Comparison of ENCODE assay signal across 21 cellular contexts in genomic region chr3:188440563-188440962, GRCh38.
A peak's percentile ranks its signal among the peaks of the same experiment; 100 is the strongest.
DNase-seq lines count a peak whose midpoint lies in the region; ATAC-seq and TF ChIP-seq lines count a peak whose summit lies in the region.
"Had no signal": no experiment of that assay in that cellular context is flagged by ENCODE, and none has a peak within 500 bp of the region (broad histone marks: within the 10 kb centered on the region; RNA-seq: fewer than 3 reads in every experiment).

No MANE protein-coding gene starts in this region.

- H4K20me1 ChIP-seq in BLaER1, result no peaks in the 10 kb centered on the region
- no peaks in the 10 kb centered on the region for H4K20me1 ChIP-seq in OCI-LY3 (ENCODE audit: insufficient read depth, low read length)

- H2AFZ ChIP-seq in OCI-LY3 (ENCODE audit: low read depth, low read length), result no peak overlapping the region

- no peaks in the 10 kb centered on the region for H3K27me3 Mint-ChIP-seq in activated naive CD8-positive, alpha-beta T cell treated with anti-CD3 and anti-CD28 coated beads, Interleukin-2, amount 50 U/mL, for 24 hours
- no peaks in the 10 kb centered on the region for H3K27me3 Mint-ChIP-seq in natural killer cell treated with Interleukin-12 subunit alpha and Interleukin-12 subunit beta and Interleukin-15 and Interleukin-18, amount 100 ng/mL, for 72 hours

- H3K36me3 ChIP-seq in BLaER1, result peaks cover 17% of the 10 kb centered on the region; the same call in 1 of the 2 replicates
- no peaks in the 10 kb centered on the region for H3K36me3 ChIP-seq in OCI-LY3 (replicated peaks; ENCODE audit: low read depth, low read length)
- H3K36me3 ChIP-seq: tibial nerve had no signal

- H3K9me3 Mint-ChIP-seq in activated naive CD8-positive, alpha-beta T cell treated with anti-CD3 and anti-CD28 coated beads, Interleukin-2, amount 50 U/mL, for 24 hours, result peaks cover 13% of the 10 kb centered on the region
- peaks cover 3% of the 10 kb centered on the region for H3K9me3 Mint-ChIP-seq in natural killer cell treated with Interleukin-12 subunit alpha and Interleukin-12 subunit beta and Interleukin-15 and Interleukin-18, amount 100 ng/mL, for 72 hours

- no peaks in the 10 kb centered on the region for H3K79me2 ChIP-seq in OCI-LY3 (ENCODE audit: low read length)

- H3K4me2 ChIP-seq in BLaER1, result peak overlapping the region; percentile 78
- H3K4me2 ChIP-seq in OCI-LY3 (ENCODE audit: low read length), result peak overlapping the region; percentile 66

- no peak overlapping the region for H3K9ac ChIP-seq in BLaER1
- H3K9ac ChIP-seq in OCI-LY3 (ENCODE audit: low read length), result peak overlapping the region; percentile 71

- H3K4me3 ChIP-seq in BLaER1 (no peak overlapping the region), OCI-LY3 (ENCODE audit: low read length) (no peak overlapping the region)
- H3K4me3 ChIP-seq: psoas muscle, tibial nerve had no signal

- no peak overlapping the region for H3K4me3 Mint-ChIP-seq in activated naive CD8-positive, alpha-beta T cell treated with anti-CD3 and anti-CD28 coated beads, Interleukin-2, amount 50 U/mL, for 24 hours
- peak overlapping the region; percentile 36 for H3K4me3 Mint-ChIP-seq in natural killer cell treated with Interleukin-12 subunit alpha and Interleukin-12 subunit beta and Interleukin-15 and Interleukin-18, amount 100 ng/mL, for 72 hours

- H3K27me3 ChIP-seq in BLaER1 (no peaks in the 10 kb centered on the region), OCI-LY3 (ENCODE audit: low read depth, low read length) (no peaks in the 10 kb centered on the region)
- H3K27me3 ChIP-seq: tibial nerve had no signal

- H3K9me3 ChIP-seq in BLaER1 (peaks cover 32% of the 10 kb centered on the region; the same call in 1 of the 2 replicates), OCI-LY3 (ENCODE audit: insufficient read depth, low read length) (no peaks in the 10 kb centered on the region)
- H3K9me3 ChIP-seq: psoas muscle, tibial nerve had no signal

- peak; percentile 76 for ATAC-seq in activated naive CD8-positive, alpha-beta T cell treated with anti-CD3 and anti-CD28 coated beads, Interleukin-2, amount 50 U/mL, for 24 hours
- no peak for ATAC-seq in natural killer cell treated with Interleukin-12 subunit alpha and Interleukin-12 subunit beta and Interleukin-15 and Interleukin-18, amount 100 ng/mL, for 72 hours
- ATAC-seq in GM21381 (IDR thresholded peaks at IDR 0.05; ENCODE audit: unreplicated experiment), result no peak
- ATAC-seq: HCT116, psoas muscle, SK-N-SH treated with all-trans-retinoic acid at 6 μM for 48 hours had no signal

- H3K27ac ChIP-seq in BLaER1, result peak overlapping the region; percentile 11; the same call in 1 of the 2 replicates
- peak overlapping the region; percentile 92 for H3K27ac ChIP-seq in OCI-LY3 (ENCODE audit: low read length)
- H3K27ac ChIP-seq: psoas muscle, tibial nerve had no signal

- H3K4me1 ChIP-seq in BLaER1 (peaks cover 63% of the 10 kb centered on the region), OCI-LY3 (ENCODE audit: low read length) (peaks cover 70% of the 10 kb centered on the region)

- peak overlapping the region; percentile 89 for H3K27ac Mint-ChIP-seq in activated naive CD8-positive, alpha-beta T cell treated with anti-CD3 and anti-CD28 coated beads, Interleukin-2, amount 50 U/mL, for 24 hours
- H3K27ac Mint-ChIP-seq in natural killer cell treated with Interleukin-12 subunit alpha and Interleukin-12 subunit beta and Interleukin-15 and Interleukin-18, amount 100 ng/mL, for 72 hours, result peak overlapping the region; percentile 92 to 98

- peaks cover 83% of the 10 kb centered on the region for H3K4me1 Mint-ChIP-seq in activated naive CD8-positive, alpha-beta T cell treated with anti-CD3 and anti-CD28 coated beads, Interleukin-2, amount 50 U/mL, for 24 hours
- peaks cover 68 to 70% of the 10 kb centered on the region in 2 donors for H3K4me1 Mint-ChIP-seq in natural killer cell treated with Interleukin-12 subunit alpha and Interleukin-12 subunit beta and Interleukin-15 and Interleukin-18, amount 100 ng/mL, for 72 hours (ENCODE audit: low read depth in 2 of 2)

- H3K36me3 Mint-ChIP-seq in activated naive CD8-positive, alpha-beta T cell treated with anti-CD3 and anti-CD28 coated beads, Interleukin-2, amount 50 U/mL, for 24 hours (ENCODE audit: low read depth), result peaks cover 16% of the 10 kb centered on the region
- peaks cover 10% of the 10 kb centered on the region for H3K36me3 Mint-ChIP-seq in natural killer cell treated with Interleukin-12 subunit alpha and Interleukin-12 subunit beta and Interleukin-15 and Interleukin-18, amount 100 ng/mL, for 72 hours

- no peak for DNase-seq in activated naive CD8-positive, alpha-beta T cell treated with anti-CD3 and anti-CD28 coated beads, Interleukin-2, amount 50 U/mL, for 24 hours
- no peak for DNase-seq in natural killer cell treated with Interleukin-12 subunit alpha and Interleukin-12 subunit beta and Interleukin-15 and Interleukin-18, amount 100 ng/mL, for 72 hours (ENCODE audit: low spot score)
- no peak for DNase-seq in stimulated activated CD4-positive, alpha-beta T cell treated with anti-CD3 and anti-CD28 coated beads, Interleukin-4, amount 100 ng/mL, for 4 hours
- no peak for DNase-seq in NCI-H526 treated with DMSO at 0.1 percent for 48 hours (lab: John Stamatoyannopoulos, UW)
- DNase-seq: activated CD4-positive, alpha-beta T cell treated with anti-CD3 and anti-CD28 coated beads for 4 hours; activated effector memory CD4-positive, alpha-beta T cell treated with Interleukin-2 at 50 U/mL for 16 hours; C1 segment of cervical spinal cord; dermis blood vessel endothelial cell; hypothalamus; Kasumi-1; MV-4-11; NCI-H1694; nucleus accumbens; psoas muscle; T-helper 2 cell had no signal

- no peak for TF ChIP-seq CTCF in OCI-LY3 (IDR thresholded peaks at IDR 0.05; ENCODE audit: low read depth, low read length)
